8 cellular contexts compared by ENCODE assay signal in genomic region chr6:113857565-113858066, GRCh38. TPM values are rescaled to one million over a fixed set of nuclear protein-coding genes. Genes with fewer than 3 reads are reported as not detected.
A peak's percentile ranks its signal among the peaks of the same experiment; 100 is the strongest.
DNase-seq lines count a peak whose midpoint lies in the region; ATAC-seq and TF ChIP-seq lines count a peak whose summit lies in the region.

No MANE protein-coding gene starts in this region.

- DNase-seq in stimulated activated CD4-positive, alpha-beta T cell treated with anti-CD3 and anti-CD28 coated beads, Interleukin-15, amount 100 ng/mL, for 24 hours = peak; percentile 8
- DNase-seq in stimulated activated CD4-positive, alpha-beta T cell treated with anti-CD3 and anti-CD28 coated beads, Interleukin-2, amount 100 ng/mL, for 48 hours = no peak
- DNase-seq in WERI-Rb-1 (peak; percentile 26), Right ventricle myocardium superior (peak; percentile 50), sigmoid colon (no peak), HFFc6 (no peak)

- H3K36me3 Mint-ChIP-seq in HFFc6 (ENCODE audit: low read depth) = peaks cover 31% of the 10 kb centered on the region

- H3K4me3 ChIP-seq in WERI-Rb-1 (ENCODE audit: low read depth, low read length) (peak overlapping the region; percentile 100), sigmoid colon (peak overlapping the region; percentile 50 to 79 (median 70))

- intact Hi-C loops in Right ventricle myocardium superior (cut with DNase I) = loop anchor here (5.0 to 10.0 kb wide), 3 partner anchors 293 to 550 kb away; no protein-coding TSS in a partner anchor
- intact Hi-C loops in sigmoid colon (cut with DNase I) = loop anchor here (2.0 to 10.0 kb wide), 5 partner anchors 21 to 845 kb away; no protein-coding TSS in a partner anchor

- peak overlapping the region; percentile 89 for H3K27ac ChIP-seq in WERI-Rb-1
- H3K27ac ChIP-seq in sigmoid colon = peak overlapping the region; percentile 89 to 99 (median 96)

- peaks cover 0 to 17% (median 9%) of the 10 kb centered on the region in 4 donors for H3K4me1 ChIP-seq in sigmoid colon

- H3K36me3 ChIP-seq in WERI-Rb-1 (peaks cover 12% of the 10 kb centered on the region), sigmoid colon (no peaks in the 10 kb centered on the region)

- no peaks in the 10 kb centered on the region for H3K9me3 Mint-ChIP-seq in HFFc6

- H3K27me3 Mint-ChIP-seq in HFFc6 (ENCODE audit: insufficient read depth) = no peaks in the 10 kb centered on the region; the same call in 1 of the 2 replicates

- H3K27me3 ChIP-seq in WERI-Rb-1 (ENCODE audit: insufficient read depth, low read depth, severe bottlenecking) (no peaks in the 10 kb centered on the region), sigmoid colon (no peaks in the 10 kb centered on the region)

- WGBS in sigmoid colon, 2 donors = 1% methylated on average over 25 of the region's 25 CpGs

- TF ChIP-seq POLR2A in sigmoid colon (IDR thresholded peaks at IDR 0.05) = no peak

- ATAC-seq in Right ventricle myocardium superior (ENCODE audit: poor library complexity) = peak; percentile 15
- no peak for ATAC-seq in GM18861 (IDR thresholded peaks at IDR 0.05; ENCODE audit: unreplicated experiment)
- no peak for ATAC-seq in HG03520 (IDR thresholded peaks at IDR 0.05; ENCODE audit: unreplicated experiment)

- H3K27ac Mint-ChIP-seq in HFFc6 = no peak overlapping the region

- peaks cover 22% of the 10 kb centered on the region for H3K4me1 Mint-ChIP-seq in HFFc6 (ENCODE audit: low read depth)

- TF ChIP-seq CTCF in WERI-Rb-1 (IDR thresholded peaks at IDR 0.05; ENCODE audit: low read depth, low read length) (no peak), sigmoid colon (IDR thresholded peaks at IDR 0.05) (no peak), HFFc6 (IDR thresholded peaks at IDR 0.05) (no peak)

- no peak overlapping the region for H3K4me3 Mint-ChIP-seq in HFFc6

- H3K9me3 ChIP-seq in WERI-Rb-1 (ENCODE audit: severe bottlenecking) = no peaks in the 10 kb centered on the region
- H3K9me3 ChIP-seq in sigmoid colon = no peaks in the 10 kb centered on the region

- TF ChIP-seq EP300 in sigmoid colon (IDR thresholded peaks at IDR 0.05) = no peak

RNA-seq across cellular contexts. Expression of gene MARCKS, which starts 0.5 kb away (rescaled TPM):
- 23.0 TPM for total RNA-seq in Right ventricle myocardium superior
- total RNA-seq in sigmoid colon = 10 to 100 TPM; 43.1 to 67.1 (median 54.0) TPM
- 10 to 100 TPM; 30.0 to 64.3 (median 42.5) TPM for polyA plus RNA-seq in sigmoid colon
- total RNA-seq in HFFc6 (2021; fragmentation: NEBNext Ultra II Directional; extraction: Animal tissue kit (Norgen Biotek cat#: 25700)) = 100 to 1,000 TPM; 162 to 199 (median 166) TPM

Comparison
In these comparisons a context has a peak if more than half of its experiments do, and no peak if none do; other contexts are left out.
1. DNase-seq: peak in stimulated activated CD4-positive, alpha-beta T cell treated with anti-CD3 and anti-CD28 coated beads, Interleukin-15, amount 100 ng/mL, for 24 hours (single experiment), WERI-Rb-1 (single experiment) and Right ventricle myocardium superior (single experiment); none in stimulated activated CD4-positive, alpha-beta T cell treated with anti-CD3 and anti-CD28 coated beads, Interleukin-2, amount 100 ng/mL, for 48 hours (0 of 2), sigmoid colon (single experiment) and HFFc6 (single experiment).